ENCODE assay signal across 1 cellular context in genomic region chr14:73814158-73814557, GRCh38.
TF ChIP-seq lines count a peak whose summit lies in the region.

No MANE protein-coding gene starts in this region.

TF ChIP-seq in WTC11, 78 proteins besides CTCF, POLR2A, EP300 and RAD21:
- TF ChIP-seq STAT6 (CRISPR knock-in tag; conservative IDR thresholded peaks at IDR 0.05; ENCODE audit: low read depth) (no peak), MLX (CRISPR knock-in tag; IDR thresholded peaks at IDR 0.05) (no peak), SOX15 (CRISPR knock-in tag; IDR thresholded peaks at IDR 0.05) (no peak), GRHL2 (CRISPR knock-in tag; IDR thresholded peaks at IDR 0.05; ENCODE audit: insufficient replicate concordance, severe bottlenecking) (no peak), MXD4 (CRISPR knock-in tag; IDR thresholded peaks at IDR 0.05; ENCODE audit: borderline replicate concordance) (no peak), MAX (CRISPR knock-in tag; IDR thresholded peaks at IDR 0.05) (no peak)
- TF ChIP-seq, protein P1, sequence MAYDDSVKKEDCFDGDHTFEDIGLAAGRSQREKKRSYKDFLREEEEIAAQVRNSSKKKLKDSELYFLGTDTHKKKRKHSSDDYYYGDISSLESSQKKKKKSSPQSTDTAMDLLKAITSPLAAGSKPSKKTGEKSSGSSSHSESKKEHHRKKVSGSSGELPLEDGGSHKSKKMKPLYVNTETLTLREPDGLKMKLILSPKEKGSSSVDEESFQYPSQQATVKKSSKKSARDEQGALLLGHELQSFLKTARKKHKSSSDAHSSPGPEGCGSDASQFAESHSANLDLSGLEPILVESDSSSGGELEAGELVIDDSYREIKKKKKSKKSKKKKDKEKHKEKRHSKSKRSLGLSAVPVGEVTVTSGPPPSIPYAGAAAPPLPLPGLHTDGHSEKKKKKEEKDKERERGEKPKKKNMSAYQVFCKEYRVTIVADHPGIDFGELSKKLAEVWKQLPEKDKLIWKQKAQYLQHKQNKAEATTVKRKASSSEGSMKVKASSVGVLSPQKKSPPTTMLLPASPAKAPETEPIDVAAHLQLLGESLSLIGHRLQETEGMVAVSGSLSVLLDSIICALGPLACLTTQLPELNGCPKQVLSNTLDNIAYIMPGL (CRISPR knock-in tag; IDR thresholded peaks at IDR 0.05): no peak
- TF ChIP-seq, protein P2, sequence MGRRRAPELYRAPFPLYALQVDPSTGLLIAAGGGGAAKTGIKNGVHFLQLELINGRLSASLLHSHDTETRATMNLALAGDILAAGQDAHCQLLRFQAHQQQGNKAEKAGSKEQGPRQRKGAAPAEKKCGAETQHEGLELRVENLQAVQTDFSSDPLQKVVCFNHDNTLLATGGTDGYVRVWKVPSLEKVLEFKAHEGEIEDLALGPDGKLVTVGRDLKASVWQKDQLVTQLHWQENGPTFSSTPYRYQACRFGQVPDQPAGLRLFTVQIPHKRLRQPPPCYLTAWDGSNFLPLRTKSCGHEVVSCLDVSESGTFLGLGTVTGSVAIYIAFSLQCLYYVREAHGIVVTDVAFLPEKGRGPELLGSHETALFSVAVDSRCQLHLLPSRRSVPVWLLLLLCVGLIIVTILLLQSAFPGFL (CRISPR knock-in tag; IDR thresholded peaks at IDR 0.05; ENCODE audit: borderline replicate concordance): no peak
